Comparison of ENCODE assay signal across 12 cellular contexts in genomic region chr11:118009821-118010737, GRCh38. TPM values are rescaled to one million over a fixed set of nuclear protein-coding genes. Genes with fewer than 3 reads are reported as not detected.
A peak's percentile ranks its signal among the peaks of the same experiment; 100 is the strongest.
DNase-seq lines count a peak whose midpoint lies in the region; ATAC-seq and TF ChIP-seq lines count a peak whose summit lies in the region.
"Had no signal": no experiment of that assay in that cellular context is flagged by ENCODE, and none has a peak within 500 bp of the region (broad histone marks: within the 10 kb centered on the region; RNA-seq: fewer than 3 reads in every experiment).

No MANE protein-coding gene starts in this region.

- peak; percentile 2 for DNase-seq in DMS 273 (lab: John Stamatoyannopoulos, UW; ENCODE audit: unreplicated experiment)
- no peak for DNase-seq in DMS 273 treated with DMSO at 0.1 percent for 48 hours (lab: John Stamatoyannopoulos, UW)
- peak; percentile 22 for DNase-seq in NCI-H69 (lab: John Stamatoyannopoulos, UW)
- no peak for DNase-seq in dorsolateral prefrontal cortex
- DNase-seq in spleen, result no peak
- no peak for DNase-seq in HAP-1 (ENCODE audit: low spot score in 2 of 2)
- no peak for DNase-seq in NCI-H2081 treated with DMSO at 0.1 percent for 48 hours (lab: John Stamatoyannopoulos, UW)
- DNase-seq: activated T-cell treated with anti-CD3 and anti-CD28 coated beads for 4 hours, NCI-H2171 had no signal

- in situ Hi-C loops in HAP-1 (cut with MboI; ENCODE audit: low sequenced_read_pairs), result no loop called here

- H3K4me1 ChIP-seq in spleen (peaks cover 41 to 100% (median 89%) of the 10 kb centered on the region in 6 donors), HAP-1 (no peaks in the 10 kb centered on the region)
- H3K4me1 ChIP-seq: testis had no signal

- no peak overlapping the region for H3K4me3 ChIP-seq in dorsolateral prefrontal cortex
- H3K4me3 ChIP-seq in spleen, result peak overlapping the region in 1 of 8 donors; percentile 42
- no peak overlapping the region for H3K4me3 ChIP-seq in HAP-1
- H3K4me3 ChIP-seq: testis had no signal

- WGBS in spleen, 5 donors, result 62 to 75% (median 69%) methylated on average over 9 of the region's 9 CpGs

- peak overlapping the region in 45 of 59 donors; percentile 14 to 85 (median 62) for H3K27ac ChIP-seq in dorsolateral prefrontal cortex
- H3K27ac ChIP-seq in spleen, result peak overlapping the region; percentile 57 to 98 (median 92)
- H3K27ac ChIP-seq: 22Rv1, testis had no signal

- ATAC-seq in HG03342 (IDR thresholded peaks at IDR 0.05; ENCODE audit: unreplicated experiment), result no peak

- TF ChIP-seq CTCF in dorsolateral prefrontal cortex (IDR thresholded peaks at IDR 0.05 in 54 of 56, conservative IDR thresholded peaks at IDR 0.05 in 2 of 56; ENCODE audit: low read depth in 1 of 56, partially characterized antibody in 56 of 56), result no peak
- no peak for TF ChIP-seq CTCF in spleen (IDR thresholded peaks at IDR 0.05 in 8 of 11, conservative IDR thresholded peaks at IDR 0.05 in 3 of 11)

- H3K36me3 ChIP-seq in spleen (no peaks in the 10 kb centered on the region), HAP-1 (replicated peaks) (no peaks in the 10 kb centered on the region)

- H3K27me3 ChIP-seq in dorsolateral prefrontal cortex, result no peaks in the 10 kb centered on the region
- H3K27me3 ChIP-seq in spleen (replicated peaks in 1 of 7), result no peaks in the 10 kb centered on the region
- peaks cover 9% of the 10 kb centered on the region; the same call in 1 of the 2 replicates for H3K27me3 ChIP-seq in HAP-1 (ENCODE audit: low read depth)
- H3K27me3 ChIP-seq: testis had no signal

- H3K9me3 ChIP-seq in spleen (no peaks in the 10 kb centered on the region), HAP-1 (no peaks in the 10 kb centered on the region)
- H3K9me3 ChIP-seq: testis had no signal

- intact Hi-C loops in dorsolateral prefrontal cortex (cut with DNase I), result no loop called here
- intact Hi-C loops in spleen (cut with DNase I; ENCODE audit: low total_unique reads), result no loop called here

- no peak for TF ChIP-seq POLR2A in spleen (IDR thresholded peaks at IDR 0.05)

RNA-seq across cellular contexts. Expression of gene IL10RA, which starts 23.9 kb away (rescaled TPM):
- total RNA-seq in dorsolateral prefrontal cortex (10 to 100 TPM in 47 of 120 experiments, 1 to 10 TPM in 73; 3.0 to 23.1 (median 8.5) TPM), spleen (100 to 1,000 TPM; 114 to 239 (median 171) TPM)
- polyA plus RNA-seq in spleen, result 10 to 100 TPM; 32.9 to 39.4 (median 38.3) TPM

Comparison
In these comparisons a context has a peak if more than half of its experiments do, and no peak if none do; other contexts are left out.
1. DNase-seq: peak in DMS 273 (single experiment) and NCI-H69 (single experiment); none in DMS 273 treated with DMSO at 0.1 percent for 48 hours (single experiment), dorsolateral prefrontal cortex (0 of 10), spleen (single experiment), HAP-1 (0 of 2) and NCI-H2081 treated with DMSO at 0.1 percent for 48 hours (single experiment).
2. RNA of gene IL10RA, which starts 23.9 kb away (total RNA-seq): 114 to 239 TPM in spleen; 3.0 to 23.1 TPM in dorsolateral prefrontal cortex; every median in the first group is over 4 times any median in the second.